16 cellular contexts compared by ENCODE assay signal in the genomic region with DNA sequence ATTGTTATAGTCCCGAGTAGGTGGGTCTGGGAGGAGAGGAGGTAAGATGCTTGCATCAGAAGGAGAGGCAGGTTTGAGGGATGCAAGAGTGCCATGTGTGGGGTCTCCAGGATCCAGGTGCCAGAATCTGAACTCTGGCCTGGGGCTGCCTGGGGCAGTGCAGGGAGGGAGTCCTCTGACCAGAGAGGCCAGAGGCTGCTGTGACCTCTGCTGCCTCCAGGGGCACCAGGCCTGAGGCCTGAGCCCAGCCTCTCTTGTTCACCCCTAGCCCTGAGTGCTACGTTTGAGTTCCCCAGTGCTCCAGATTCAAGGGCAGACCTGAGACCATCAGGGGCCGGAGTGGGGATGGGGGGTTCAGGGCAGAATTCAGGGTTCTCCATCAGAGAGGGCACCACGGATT. TPM values are rescaled to one million over a fixed set of nuclear protein-coding genes. Genes with fewer than 3 reads are reported as not detected.
DNase-seq lines count a peak whose midpoint lies in the region; TF ChIP-seq lines count a peak whose summit lies in the region.
"Had no signal": no experiment of that assay in that cellular context is flagged by ENCODE, and none has a peak within 500 bp of the region (broad histone marks: within the 10 kb centered on the region; RNA-seq: fewer than 3 reads in every experiment).

No MANE protein-coding gene starts in this region.

- H3K9me3 ChIP-seq in WERI-Rb-1 (ENCODE audit: severe bottlenecking): no peaks in the 10 kb centered on the region
- H3K9me3 ChIP-seq in iPS-15b (ENCODE audit: control insufficient read depth, insufficient read depth, low read length): no peaks in the 10 kb centered on the region
- H3K9me3 ChIP-seq: mucosa of descending colon, ovary had no signal

- TF ChIP-seq CTCF in WERI-Rb-1 (IDR thresholded peaks at IDR 0.05; ENCODE audit: low read depth, low read length): peak; percentile 58

- H3K27me3 ChIP-seq in H7 (ENCODE audit: control insufficient read depth, insufficient read depth, low read length): no peaks in the 10 kb centered on the region
- H3K27me3 ChIP-seq in WERI-Rb-1 (ENCODE audit: insufficient read depth, low read depth, severe bottlenecking): no peaks in the 10 kb centered on the region
- H3K27me3 ChIP-seq in iPS-15b (ENCODE audit: control insufficient read depth, insufficient read depth, low read length): no peaks in the 10 kb centered on the region
- H3K27me3 ChIP-seq: ovary had no signal

- DNase-seq in H7 (peak; percentile 84), WERI-Rb-1 (peak; percentile 18), substantia nigra (lab: John Stamatoyannopoulos, UW) (no peak), NCI-H69 (lab: John Stamatoyannopoulos, UW) (no peak), cortex of kidney (lab: John Stamatoyannopoulos, UW) (no peak)
- DNase-seq in activated CD4-positive, alpha-beta T cell treated with anti-CD3 and anti-CD28 coated beads, Interleukin-2, amount 50 U/mL, for 1 hour: no peak
- DNase-seq: DND-41, erythroblast, mucosa of descending colon, NCI-H1694 treated with DMSO at 0.1 percent for 48 hours, NCI-H446, ovary had no signal

- H3K4me1 ChIP-seq in iPS-15b (ENCODE audit: control insufficient read depth, insufficient read depth, low read length): peaks cover 2% of the 10 kb centered on the region

- H3K36me3 ChIP-seq in H7 (replicated peaks; ENCODE audit: control insufficient read depth, insufficient read depth, low read length) (no peaks in the 10 kb centered on the region), WERI-Rb-1 (peaks cover 27% of the 10 kb centered on the region), iPS-15b (ENCODE audit: control insufficient read depth, insufficient read depth, low read length) (no peaks in the 10 kb centered on the region)
- H3K36me3 ChIP-seq: ovary had no signal

- peak overlapping the region; percentile 87 for H3K27ac ChIP-seq in WERI-Rb-1
- peak overlapping the region; percentile 99 for H3K27ac ChIP-seq in substantia nigra (ENCODE audit: low read depth, low read length, poor library complexity, severe bottlenecking)
- H3K27ac ChIP-seq: ovary had no signal

- H3K4me3 ChIP-seq in H7 (ENCODE audit: insufficient read depth, low read depth, low read length): no peak overlapping the region
- H3K4me3 ChIP-seq in WERI-Rb-1 (ENCODE audit: low read depth, low read length): no peak overlapping the region
- H3K4me3 ChIP-seq in iPS-15b (ENCODE audit: low read depth, low read length): no peak overlapping the region
- H3K4me3 ChIP-seq: mucosa of descending colon, ovary had no signal

- H3K9ac ChIP-seq in iPS-15b (ENCODE audit: low read depth, low read length): peak overlapping the region; percentile 5

RNA-seq across cellular contexts. Expression of gene SLC38A3, which starts 7.4 kb away (rescaled TPM):
- total RNA-seq in H7 (2014; rRNA removed; shearing (Covaris generic)): 0.21 and 0.22 TPM in 2 replicates
- total RNA-seq: T-helper 1 cell treated with Interleukin-12 subunit alpha and Interleukin-12 subunit beta and Interleukin-4 antibody, amounts not matched to agents 30 ng/mL and 1 ng/mL, for 36 hours had no signal

RNA-seq across cellular contexts. Expression of gene GNAT1, which starts 21.1 kb away (rescaled TPM):
- total RNA-seq in H7 (2014; rRNA removed; shearing (Covaris generic)): not detected in 2 replicates
- total RNA-seq: kidney epithelial cell; LHCN-M2; mucosa of descending colon; ovary; T-helper 1 cell treated with Interleukin-12 subunit alpha and Interleukin-12 subunit beta and Interleukin-4 antibody, amounts not matched to agents 30 ng/mL and 1 ng/mL, for 36 hours had no signal

RNA-seq across cellular contexts. Expression of gene GNAI2, which starts 23.5 kb away (rescaled TPM):
- total RNA-seq in H7 (2014; rRNA removed; shearing (Covaris generic)): 204 and 246 TPM in 2 replicates

RNA-seq across cellular contexts. Expression of gene SEMA3B, which starts 56.4 kb away (rescaled TPM):
- total RNA-seq in H7 (2014; rRNA removed; shearing (Covaris generic)): 2.8 and 4.4 TPM in 2 replicates

RNA-seq across cellular contexts. Expression of gene SEMA3F, which starts 57.4 kb away (rescaled TPM):
- total RNA-seq in H7 (2014; rRNA removed; shearing (Covaris generic)): 40.5 and 44.5 TPM in 2 replicates

Comparison
In these comparisons a context has a peak if more than half of its experiments do, and no peak if none do; other contexts are left out.
1. DNase-seq: peak in H7 (single experiment) and WERI-Rb-1 (single experiment); none in substantia nigra (0 of 49), NCI-H69 (single experiment), cortex of kidney (single experiment) and activated CD4-positive, alpha-beta T cell treated with anti-CD3 and anti-CD28 coated beads, Interleukin-2, amount 50 U/mL, for 1 hour (single experiment).